Comparison of ENCODE assay signal across 8 cellular contexts in genomic region chr1:1658583-1659549, GRCh38. TPM values are rescaled to one million over a fixed set of nuclear protein-coding genes. Genes with fewer than 3 reads are reported as not detected.
DNase-seq lines count a peak whose midpoint lies in the region; ATAC-seq and TF ChIP-seq lines count a peak whose summit lies in the region.
"Not testable (repeated sequence)": the region's sequence is repeated elsewhere in the genome, so short reads cannot be mapped to it uniquely, and the experiment has no call there.

Gene CDK11B (minus strand): TSS chr1:1659004. CDS start chr1:1657485, 1,519 bp downstream.

- H3K4me1 Mint-ChIP-seq in activated T-cell treated with anti-CD3 and anti-CD28 coated beads, Interleukin-2, amount 50 U/mL, for 24 hours (ENCODE audit: low read depth) = not testable (repeated sequence)

- H3K27ac Mint-ChIP-seq in activated T-cell treated with anti-CD3 and anti-CD28 coated beads, Interleukin-2, amount 50 U/mL, for 24 hours = peak within 1 kb of the TSS; percentile 99

- peaks cover 29% of the 10 kb centered on the region for H3K36me3 Mint-ChIP-seq in activated T-cell treated with anti-CD3 and anti-CD28 coated beads, Interleukin-2, amount 50 U/mL, for 24 hours (ENCODE audit: low read depth)

- peak within 1 kb of the TSS; percentile 92 for H3K4me3 Mint-ChIP-seq in activated T-cell treated with anti-CD3 and anti-CD28 coated beads, Interleukin-2, amount 50 U/mL, for 24 hours

- not testable (repeated sequence) for H3K9ac ChIP-seq in muscle layer of colon (ENCODE audit: low read length)

- peak; percentile 89 for DNase-seq in DMS53 treated with DMSO at 0.1 percent for 48 hours (lab: John Stamatoyannopoulos, UW; ENCODE audit: unreplicated experiment)
- peak; percentile 83 for DNase-seq in KG1 (lab: John Stamatoyannopoulos, UW)
- peak; percentile 96 for DNase-seq in activated T-cell treated with anti-CD3 and anti-CD28 coated beads, Interleukin-2, amount 50 U/mL, for 24 hours
- DNase-seq in erythroblast (lab: John Stamatoyannopoulos, UW) = peak; percentile 98
- peak; percentile 98 for DNase-seq in stimulated activated CD8-positive, alpha-beta memory T cell treated with anti-CD3 and anti-CD28 coated beads, Interleukin-7, amount 100 ng/mL, for 24 hours (ENCODE audit: low read depth)

- not testable (repeated sequence) for H3K4me1 ChIP-seq in muscle layer of colon (ENCODE audit: insufficient read depth, low read length)

- H3K4me3 ChIP-seq in muscle layer of colon (ENCODE audit: low read depth in 1 of 2, low read length in 2 of 2) = peak within 1 kb of the TSS; percentile 55 to 71

- H3K27ac ChIP-seq in muscle layer of colon (ENCODE audit: low read depth, low read length) = peak within 1 kb of the TSS; percentile 88

- peak; percentile 39 for TF ChIP-seq POLR2A in erythroblast (IDR thresholded peaks at IDR 0.05; ENCODE audit: low read length)

- not testable (repeated sequence) for H3K9me3 Mint-ChIP-seq in activated T-cell treated with anti-CD3 and anti-CD28 coated beads, Interleukin-2, amount 50 U/mL, for 24 hours

- H3K27me3 ChIP-seq in muscle layer of colon (ENCODE audit: control insufficient read depth in 1 of 2, insufficient read depth in 2 of 2, low read length in 2 of 2) = not testable (repeated sequence)

- H3K9me3 ChIP-seq in muscle layer of colon (ENCODE audit: low read length) = not testable (repeated sequence)

- H3K36me3 ChIP-seq in muscle layer of colon (ENCODE audit: insufficient read depth, low read length) = peaks cover 21% of the 10 kb centered on the region

- ATAC-seq in GM21723 (IDR thresholded peaks at IDR 0.05; ENCODE audit: unreplicated experiment) = peak; percentile 79

- H3K27me3 Mint-ChIP-seq in activated T-cell treated with anti-CD3 and anti-CD28 coated beads, Interleukin-2, amount 50 U/mL, for 24 hours = not testable (repeated sequence)

TF ChIP-seq in PFSK-1, 5 proteins besides CTCF, POLR2A, EP300 and RAD21:
- TF ChIP-seq POLR2AphosphoS5 (IDR thresholded peaks at IDR 0.05; ENCODE audit: low read depth, low read length) = peak; percentile 26; the same call in 1 of the 2 replicates

RNA-seq across cellular contexts. Expression of gene CDK11B, which starts in this region (rescaled TPM):
- polyA plus RNA-seq in PFSK-1 (2012; ENCODE audit: insufficient read length, low read depth) = 43.3 TPM

Comparison
In these comparisons a context has a peak if more than half of its experiments do, and no peak if none do; other contexts are left out.
1. Peak in every context shown above with its lines: DNase-seq, ATAC-seq, H3K4me3 ChIP-seq and H3K27ac ChIP-seq.